9 cellular contexts compared by ENCODE assay signal in the genomic region with DNA sequence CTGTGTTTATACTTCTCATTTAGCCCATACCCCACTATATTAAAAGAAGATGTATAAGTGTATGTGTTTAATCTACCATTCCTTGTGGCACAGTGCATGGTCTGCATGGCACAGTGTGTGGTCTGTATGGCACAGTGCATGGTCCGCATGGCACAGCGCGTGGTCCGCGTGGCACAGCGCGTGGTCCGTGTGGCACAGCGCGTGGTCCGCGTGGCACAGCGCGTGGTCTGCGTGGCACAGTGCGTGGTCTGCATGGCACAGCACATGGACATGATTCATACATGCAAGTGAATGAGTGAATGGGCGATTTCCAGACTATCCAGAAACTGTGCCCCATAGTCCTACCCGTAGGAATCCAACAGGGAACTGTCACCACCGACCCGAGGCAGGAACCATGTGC.
"Had no signal": no experiment of that assay in that cellular context is flagged by ENCODE, and none has a peak within 500 bp of the region (broad histone marks: within the 10 kb centered on the region; RNA-seq: fewer than 3 reads in every experiment).

No MANE protein-coding gene starts in this region.

- ATAC-seq: HepG2 had no signal

- H3K27ac Mint-ChIP-seq: IgD-negative memory B cell had no signal

- H3K4me3 Mint-ChIP-seq: H9, IgD-negative memory B cell had no signal

- H3K9ac ChIP-seq: GM23248 had no signal

- H3K27ac ChIP-seq: GM23248, HL-60 had no signal

- H3K4me3 ChIP-seq: GM23248 had no signal

- FAIRE-seq: H54, HepG2 had no signal

- H2AFZ ChIP-seq: GM23248 had no signal

- DNase-seq: GM23248, GOT3, H9, HCEC 1CT, KG1 had no signal
